In genomic region chr1:218330043-218330623, GRCh38 we compare ENCODE assay signal across 8 cellular contexts. TPM values are rescaled to one million over a fixed set of nuclear protein-coding genes. Genes with fewer than 3 reads are reported as not detected.
A peak's percentile ranks its signal among the peaks of the same experiment; 100 is the strongest.
DNase-seq lines count a peak whose midpoint lies in the region; ATAC-seq and TF ChIP-seq lines count a peak whose summit lies in the region.

No MANE protein-coding gene starts in this region.

- no peak for TF ChIP-seq POLR2A in gastrocnemius medialis (IDR thresholded peaks at IDR 0.05)

- no peaks in the 10 kb centered on the region for H3K27me3 ChIP-seq in BE2C
- H3K27me3 ChIP-seq in RWPE2 (ENCODE audit: insufficient read depth, poor library complexity, severe bottlenecking): no peaks in the 10 kb centered on the region
- no peaks in the 10 kb centered on the region for H3K27me3 ChIP-seq in gastrocnemius medialis

- ATAC-seq in GM18907 (IDR thresholded peaks at IDR 0.05; ENCODE audit: unreplicated experiment) (peak; percentile 76), RWPE2 (ENCODE audit: low read depth) (no peak), gastrocnemius medialis (no peak)

- DNase-seq in BE2C (no peak), KBM-7 (peak; percentile 46), RWPE2 (ENCODE audit: low spot score) (no peak), fibroblast of pulmonary artery (ENCODE audit: low read depth) (peak; percentile 74), gastrocnemius medialis (no peak), activated T-cell treated with anti-CD3 and anti-CD28 coated beads for 4 hours (no peak), GDM1 (lab: John Stamatoyannopoulos, UW) (no peak)

- H3K4me3 ChIP-seq in BE2C (ENCODE audit: low read depth, low read length) (no peak overlapping the region), RWPE2 (ENCODE audit: severe bottlenecking) (no peak overlapping the region), fibroblast of pulmonary artery (replicated peaks; ENCODE audit: low read depth, low read length) (no peak overlapping the region), gastrocnemius medialis (no peak overlapping the region)

- no peak overlapping the region for H3K27ac ChIP-seq in RWPE2 (ENCODE audit: poor library complexity, severe bottlenecking)
- H3K27ac ChIP-seq in gastrocnemius medialis: no peak overlapping the region

- no peaks in the 10 kb centered on the region for H3K4me1 ChIP-seq in BE2C
- no peaks in the 10 kb centered on the region for H3K4me1 ChIP-seq in RWPE2 (ENCODE audit: insufficient read depth, poor library complexity, severe bottlenecking)
- peaks cover 0 to 3% of the 10 kb centered on the region in 2 donors for H3K4me1 ChIP-seq in gastrocnemius medialis

- in situ Hi-C loops in KBM-7 (cut with MboI; ENCODE audit: low pct_unique_long_range_greater_than_20kb, low sequenced_read_pairs): no loop called here
- in situ Hi-C loops in gastrocnemius medialis (cut with MboI; ENCODE audit: low sequenced_read_pairs in 4 of 4): loop anchor here (10.0 to 25.0 kb wide), 6 partner anchors 185 to 1332 kb away; no protein-coding TSS in a partner anchor

- no peaks in the 10 kb centered on the region for H3K9me3 ChIP-seq in BE2C
- no peaks in the 10 kb centered on the region for H3K9me3 ChIP-seq in RWPE2 (ENCODE audit: severe bottlenecking)
- no peaks in the 10 kb centered on the region for H3K9me3 ChIP-seq in gastrocnemius medialis

- TF ChIP-seq CTCF in BE2C (IDR thresholded peaks at IDR 0.05; ENCODE audit: low read depth, low read length) (peak; percentile 42; the same call in 1 of the 2 replicates), RWPE2 (IDR thresholded peaks at IDR 0.05; ENCODE audit: poor library complexity, severe bottlenecking) (peak; percentile 54), fibroblast of pulmonary artery (IDR thresholded peaks at IDR 0.05; ENCODE audit: low read length, missing control alignments) (peak; percentile 43), gastrocnemius medialis (IDR thresholded peaks at IDR 0.05 in 4 of 5, conservative IDR thresholded peaks at IDR 0.05 in 1 of 5) (peak; percentile 65 to 77 (median 68))

- H3K36me3 ChIP-seq in BE2C (peaks cover 7% of the 10 kb centered on the region; the same call in 1 of the 2 replicates), RWPE2 (ENCODE audit: low read depth) (no peaks in the 10 kb centered on the region), gastrocnemius medialis (no peaks in the 10 kb centered on the region)

- intact Hi-C loops in gastrocnemius medialis (cut with DNase I; ENCODE audit: low total_unique reads): loop anchor here (10.0 kb wide), 2 partner anchors 1085 to 1335 kb away; no protein-coding TSS in a partner anchor

RNA-seq across cellular contexts. Expression of gene TGFB2, which starts 15.0 kb away (rescaled TPM):
- polyA plus RNA-seq in BE2C (2012; ENCODE audit: insufficient read depth, insufficient read length, low read depth): not detected
- 1 to 10 TPM in 1 of 4 donors, under 1 TPM in 3; 0.56 to 2.3 (median 0.86) TPM for total RNA-seq in gastrocnemius medialis

RNA-seq across cellular contexts. Expression of gene RRP15, which starts 45.0 kb away (rescaled TPM):
- polyA plus RNA-seq in BE2C (2012; ENCODE audit: insufficient read depth, insufficient read length, low read depth): 18.8 TPM
- total RNA-seq in gastrocnemius medialis: 10 to 100 TPM; 13.1 to 27.4 (median 18.8) TPM

Comparison
In these comparisons a context has a peak if more than half of its experiments do, and no peak if none do; other contexts are left out.
1. DNase-seq: peak in KBM-7 (single experiment) and fibroblast of pulmonary artery (single experiment); none in BE2C (single experiment), RWPE2 (single experiment), gastrocnemius medialis (0 of 2), activated T-cell treated with anti-CD3 and anti-CD28 coated beads for 4 hours (single experiment) and GDM1 (single experiment).
2. Peak in every context shown above with its lines, with median percentiles within 50 percentile points of each other: CTCF ChIP-seq.